22 cellular contexts compared by ENCODE assay signal in the genomic region with DNA sequence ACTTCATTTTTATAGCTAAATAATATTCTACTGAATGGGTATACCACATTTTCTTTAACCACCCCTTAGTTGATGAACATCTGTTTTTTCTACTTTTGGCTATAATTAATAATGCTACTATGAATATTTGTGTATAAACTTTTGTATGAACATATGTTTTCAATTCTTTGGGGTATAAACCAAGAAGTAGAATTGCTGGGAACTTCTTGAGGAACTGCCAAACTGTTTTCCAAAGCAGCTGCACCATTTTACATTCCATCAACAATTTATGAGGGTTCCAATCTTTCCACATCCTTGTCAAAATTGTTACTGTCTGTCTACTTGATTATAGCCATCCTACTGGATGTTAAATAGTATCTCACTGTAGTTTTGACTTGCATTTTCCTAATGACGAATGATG.
DNase-seq lines count a peak whose midpoint lies in the region; ATAC-seq, FAIRE-seq and TF ChIP-seq lines count a peak whose summit lies in the region.
"Had no signal": no experiment of that assay in that cellular context is flagged by ENCODE, and none has a peak within 500 bp of the region (broad histone marks: within the 10 kb centered on the region; RNA-seq: fewer than 3 reads in every experiment).

No MANE protein-coding gene starts in this region.

- no peak overlapping the region for H2AK5ac ChIP-seq in mesenchymal stem cell (ENCODE audit: low read length, severe bottlenecking)

- H3K4me3 ChIP-seq in AG10803 (ENCODE audit: low read length) (no peak overlapping the region), mesenchymal stem cell (ENCODE audit: insufficient read depth in 1 of 2, low read depth in 1 of 2, low read length in 2 of 2) (no peak overlapping the region)
- H3K4me3 ChIP-seq: A549, BLaER1, GM12878 had no signal

- no peak overlapping the region for H3K27ac ChIP-seq in mesenchymal stem cell (ENCODE audit: low read length, poor library complexity, severe bottlenecking)
- H3K27ac ChIP-seq: 22Rv1, A549, BLaER1 had no signal

- no peaks in the 10 kb centered on the region for H3K9me3 ChIP-seq in mesenchymal stem cell (ENCODE audit: control insufficient read depth, low read length)
- H3K9me3 ChIP-seq: A549, BE2C, BLaER1 had no signal

- no peak for TF ChIP-seq CTCF in AG10803 (conservative IDR thresholded peaks at IDR 0.05; ENCODE audit: low read length)

- no peak overlapping the region for H4K8ac ChIP-seq in mesenchymal stem cell (ENCODE audit: low read length)

- H3K4me1 ChIP-seq in mesenchymal stem cell (ENCODE audit: control insufficient read depth, insufficient read depth, low read depth, low read length): no peaks in the 10 kb centered on the region
- H3K4me1 ChIP-seq: A549, BE2C, BLaER1 had no signal

- WGBS in mesenchymal stem cell: no CpG with 5 or more reads among the region's 1 CpG

- H3K27me3 ChIP-seq in mesenchymal stem cell (ENCODE audit: control insufficient read depth in 1 of 2, insufficient read depth in 1 of 2, low read length in 2 of 2): no peaks in the 10 kb centered on the region
- H3K27me3 ChIP-seq: BE2C, BLaER1 had no signal

- no peaks in the 10 kb centered on the region for H3K79me1 ChIP-seq in mesenchymal stem cell (replicated peaks; ENCODE audit: low read length, poor library complexity, severe bottlenecking)

- H2BK120ac ChIP-seq in mesenchymal stem cell (ENCODE audit: low read depth, low read length): no peak overlapping the region

- DNase-seq in AG10803 (ENCODE audit: low read depth) (peak; percentile 55), HTR-8/SVneo (ENCODE audit: insufficient read length, low spot score) (no peak), fibroblast of gingiva (ENCODE audit: low read depth) (peak; percentile 49), D341Med (ENCODE audit: low spot score) (no peak), mesenchymal stem cell (no peak)
- DNase-seq: BE2C; C1 segment of cervical spinal cord; CD4-positive, alpha-beta memory T cell; CD4-positive, CD25-positive, alpha-beta regulatory T cell; CD8-positive, alpha-beta memory T cell; COR-L47; DMS79 treated with DMSO at 0.1 percent for 48 hours; EL; GDM1 had no signal

- H4K91ac ChIP-seq in mesenchymal stem cell (ENCODE audit: low read length): no peak overlapping the region

- H3K18ac ChIP-seq in mesenchymal stem cell (ENCODE audit: low read depth in 1 of 2, low read length in 2 of 2): no peak overlapping the region

- ATAC-seq in GM21423 (IDR thresholded peaks at IDR 0.05; ENCODE audit: unreplicated experiment): no peak
- ATAC-seq: A549, GM12878 had no signal

- H3K9ac ChIP-seq in mesenchymal stem cell (ENCODE audit: low read length): no peak overlapping the region
- H3K9ac ChIP-seq: BLaER1 had no signal

- H3K4me2 ChIP-seq in mesenchymal stem cell (ENCODE audit: low read length, poor library complexity, severe bottlenecking): no peak overlapping the region
- H3K4me2 ChIP-seq: A549, BLaER1 had no signal

- peak; percentile 9 for FAIRE-seq in HTR-8/SVneo (lab: Jason Lieb, UNC)
- FAIRE-seq: A549, D721Med, GM12878, GM12892, GM19239 had no signal

- no peaks in the 10 kb centered on the region for H3K36me3 ChIP-seq in mesenchymal stem cell (ENCODE audit: control insufficient read depth in 1 of 2, insufficient read depth in 2 of 2, low read depth in 1 of 2, low read length in 2 of 2)
- H3K36me3 ChIP-seq: BE2C, BLaER1 had no signal

- no peak overlapping the region for H3K23ac ChIP-seq in mesenchymal stem cell (ENCODE audit: low read length in 2 of 2)

- no peak overlapping the region for H2BK5ac ChIP-seq in mesenchymal stem cell (ENCODE audit: low read depth, low read length, poor library complexity, severe bottlenecking)

- no peak overlapping the region for H2BK12ac ChIP-seq in mesenchymal stem cell (ENCODE audit: low read length in 2 of 2)

- no peak overlapping the region for H3K4ac ChIP-seq in mesenchymal stem cell (ENCODE audit: low read depth in 1 of 2, low read length in 2 of 2)

- no peak overlapping the region for H2AFZ ChIP-seq in mesenchymal stem cell (ENCODE audit: low read depth, low read length)

- no peak overlapping the region for H3K14ac ChIP-seq in mesenchymal stem cell (ENCODE audit: low read length in 2 of 2)

- H2BK15ac ChIP-seq in mesenchymal stem cell (ENCODE audit: low read depth, poor library complexity, severe bottlenecking): no peak overlapping the region

Comparison
In these comparisons a context has a peak if more than half of its experiments do, and no peak if none do; other contexts are left out.
1. DNase-seq: peak in AG10803 (single experiment) and fibroblast of gingiva (single experiment); none in HTR-8/SVneo (single experiment), D341Med (single experiment) and mesenchymal stem cell (single experiment).